ENCODE assay signal across 8 cellular contexts in the genomic region with DNA sequence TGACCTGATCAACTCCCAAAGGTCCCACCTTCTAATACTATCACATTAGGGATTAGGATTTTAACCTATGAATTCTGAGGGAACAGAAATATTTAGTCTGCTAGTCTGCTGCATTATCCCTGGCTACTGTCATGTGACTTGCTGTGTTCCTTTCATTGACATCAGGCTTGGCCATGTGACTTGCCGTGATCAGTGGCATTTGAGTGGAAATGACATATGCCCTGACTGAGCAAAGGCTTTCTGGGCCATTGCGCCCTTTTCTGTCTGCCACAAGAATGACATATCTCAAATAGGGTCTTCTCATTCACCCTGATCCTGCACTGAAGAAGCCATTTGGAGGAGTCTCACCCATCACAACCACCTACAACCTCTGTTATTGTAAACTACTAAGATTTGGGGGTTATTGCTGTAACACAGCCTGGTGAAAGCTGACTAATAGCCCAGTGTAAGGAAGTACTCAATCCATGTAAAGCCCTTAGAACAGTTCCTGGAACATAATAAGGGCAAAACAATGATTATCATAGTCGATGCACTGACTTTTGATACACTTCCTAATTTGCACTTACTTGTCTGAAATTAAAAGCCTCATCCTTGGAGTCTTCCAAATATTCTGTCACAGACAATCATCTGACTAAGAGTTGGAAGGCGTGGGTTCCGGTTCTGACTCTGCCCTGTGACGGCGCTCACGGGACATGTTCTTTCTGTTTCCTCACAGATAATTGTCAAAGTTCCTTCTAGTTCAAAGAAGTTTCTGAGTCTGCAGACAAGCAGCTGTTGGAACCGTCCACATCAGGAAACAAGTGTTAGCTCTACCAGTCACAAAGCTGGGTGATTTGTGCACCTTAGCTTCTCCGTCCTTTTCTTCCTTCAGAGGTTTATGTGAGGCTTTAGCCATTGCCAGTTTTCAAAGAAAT.
DNase-seq lines count a peak whose midpoint lies in the region; ATAC-seq and TF ChIP-seq lines count a peak whose summit lies in the region.

No MANE protein-coding gene starts in this region.

- peak in 1 of 2 experiments; percentile 51 for DNase-seq in HL-60 (ENCODE audit: low read depth in 1 of 2, low spot score in 1 of 2)
- DNase-seq in activated CD8-positive, alpha-beta memory T cell treated with anti-CD3 and anti-CD28 coated beads for 48 hours (ENCODE audit: low read depth in 2 of 3, low spot score in 2 of 3), result peak in 2 of 3 experiments; percentile 12 to 19
- DNase-seq in germinal center (ENCODE audit: low spot score), result peak; percentile 30
- DNase-seq in stimulated activated CD4-positive, alpha-beta T cell treated with anti-CD3 and anti-CD28 coated beads, Interleukin-1b, Interleukin-23, amount 100 ng/mL, for 4 hours (ENCODE audit: low read depth in 2 of 2), result peak; percentile 47 to 51
- no peak for DNase-seq in NCI-H446 treated with DMSO at 0.1 percent for 48 hours (lab: John Stamatoyannopoulos, UW)
- DNase-seq in inferior parietal cortex (ENCODE audit: extremely low spot score), result no peak

- H3K27me3 ChIP-seq in HL-60 (ENCODE audit: insufficient read depth, poor library complexity, severe bottlenecking), result no peaks in the 10 kb centered on the region

- H3K4me3 ChIP-seq in HL-60 (replicated peaks; ENCODE audit: insufficient read depth, low read length), result no peak overlapping the region

- ATAC-seq in GM19328 (IDR thresholded peaks at IDR 0.05; ENCODE audit: unreplicated experiment) (peak; percentile 55), HG03097 (IDR thresholded peaks at IDR 0.05; ENCODE audit: low FRiP score, unreplicated experiment) (no peak)

- H3K27ac ChIP-seq in HL-60 (replicated peaks), result 0 out of 2 replicates have a peak overlapping the region, but pooled peaks have one; percentile 4

- no peak for TF ChIP-seq CTCF in HL-60 (IDR thresholded peaks at IDR 0.05; ENCODE audit: insufficient read depth, low read length)

Comparison
In these comparisons a context has a peak if more than half of its experiments do, and no peak if none do; other contexts are left out.
1. DNase-seq: peak in activated CD8-positive, alpha-beta memory T cell treated with anti-CD3 and anti-CD28 coated beads for 48 hours (2 of 3), germinal center (single experiment) and stimulated activated CD4-positive, alpha-beta T cell treated with anti-CD3 and anti-CD28 coated beads, Interleukin-1b, Interleukin-23, amount 100 ng/mL, for 4 hours (2 of 2); none in NCI-H446 treated with DMSO at 0.1 percent for 48 hours (single experiment) and inferior parietal cortex (single experiment).